In genomic region chr13:43303040-43303729, GRCh38 we compare ENCODE assay signal across 9 cellular contexts.
DNase-seq lines count a peak whose midpoint lies in the region; ATAC-seq, FAIRE-seq and TF ChIP-seq lines count a peak whose summit lies in the region.
"Had no signal": no experiment of that assay in that cellular context is flagged by ENCODE, and none has a peak within 500 bp of the region (broad histone marks: within the 10 kb centered on the region; RNA-seq: fewer than 3 reads in every experiment).

No MANE protein-coding gene starts in this region.

- ATAC-seq in Right ventricle myocardium inferior (peak; percentile 86), HG03460 (IDR thresholded peaks at IDR 0.05; ENCODE audit: unreplicated experiment) (peak; percentile 74), esophagus mucosa (peak; percentile 55)

- no peaks in the 10 kb centered on the region for H3K27me3 Mint-ChIP-seq in nephron (ENCODE audit: low read depth)

- TF ChIP-seq CTCF in nephron (IDR thresholded peaks at IDR 0.05; ENCODE audit: unreplicated experiment in 3 of 3), result peak; percentile 59 to 65 (median 62)

- H3K4me3 Mint-ChIP-seq in nephron, result no peak overlapping the region
- H3K4me3 Mint-ChIP-seq: stimulated activated naive CD8-positive, alpha-beta T cell treated with anti-CD3 and anti-CD28 coated beads, Interleukin-15, Interleukin-2, amounts not matched to agents 100 ng/mL and 50 ng/mL, for 24 hours had no signal

- DNase-seq in Right ventricle myocardium inferior (ENCODE audit: missing footprints) (no peak), cardiac septum (ENCODE audit: low spot score) (no peak), RPMI7951 (ENCODE audit: low read depth) (peak; percentile 74), GM12892 (ENCODE audit: insufficient read length) (no peak)
- no peak for DNase-seq in NK-92 treated with Interleukin-12 subunit alpha and Interleukin-12 subunit beta, amount 100 ng/mL, for 24 hours (lab: John Stamatoyannopoulos, UW)

- no peaks in the 10 kb centered on the region for H3K36me3 Mint-ChIP-seq in nephron (ENCODE audit: low read depth)

- H3K27ac Mint-ChIP-seq in nephron, result peak overlapping the region; percentile 17 to 61 (median 58)
- H3K27ac Mint-ChIP-seq: stimulated activated naive CD8-positive, alpha-beta T cell treated with anti-CD3 and anti-CD28 coated beads, Interleukin-15, Interleukin-2, amounts not matched to agents 100 ng/mL and 50 ng/mL, for 24 hours had no signal

- intact Hi-C loops in Right ventricle myocardium inferior (cut with DNase I) (loop anchor here (1.0 kb wide), 1 partner anchor 501 kb away; no protein-coding TSS in a partner anchor), cardiac septum (cut with DNase I) (loop anchor here (10.0 kb wide), 1 partner anchor 572 kb away; the partner anchor contains the start of genes CCDC122 and LACC1)

- no peak for FAIRE-seq in GM12892 (lab: Jason Lieb, UNC)

- no peaks in the 10 kb centered on the region for H3K9me3 Mint-ChIP-seq in nephron
- H3K9me3 Mint-ChIP-seq: stimulated activated naive CD8-positive, alpha-beta T cell treated with anti-CD3 and anti-CD28 coated beads, Interleukin-15, Interleukin-2, amounts not matched to agents 100 ng/mL and 50 ng/mL, for 24 hours had no signal

- no peak for TF ChIP-seq POLR2A in GM12892 (IDR thresholded peaks at IDR 0.05; ENCODE audit: low read depth, low read length)

- peaks cover 71% of the 10 kb centered on the region for H3K4me1 Mint-ChIP-seq in nephron
